In the genomic region with DNA sequence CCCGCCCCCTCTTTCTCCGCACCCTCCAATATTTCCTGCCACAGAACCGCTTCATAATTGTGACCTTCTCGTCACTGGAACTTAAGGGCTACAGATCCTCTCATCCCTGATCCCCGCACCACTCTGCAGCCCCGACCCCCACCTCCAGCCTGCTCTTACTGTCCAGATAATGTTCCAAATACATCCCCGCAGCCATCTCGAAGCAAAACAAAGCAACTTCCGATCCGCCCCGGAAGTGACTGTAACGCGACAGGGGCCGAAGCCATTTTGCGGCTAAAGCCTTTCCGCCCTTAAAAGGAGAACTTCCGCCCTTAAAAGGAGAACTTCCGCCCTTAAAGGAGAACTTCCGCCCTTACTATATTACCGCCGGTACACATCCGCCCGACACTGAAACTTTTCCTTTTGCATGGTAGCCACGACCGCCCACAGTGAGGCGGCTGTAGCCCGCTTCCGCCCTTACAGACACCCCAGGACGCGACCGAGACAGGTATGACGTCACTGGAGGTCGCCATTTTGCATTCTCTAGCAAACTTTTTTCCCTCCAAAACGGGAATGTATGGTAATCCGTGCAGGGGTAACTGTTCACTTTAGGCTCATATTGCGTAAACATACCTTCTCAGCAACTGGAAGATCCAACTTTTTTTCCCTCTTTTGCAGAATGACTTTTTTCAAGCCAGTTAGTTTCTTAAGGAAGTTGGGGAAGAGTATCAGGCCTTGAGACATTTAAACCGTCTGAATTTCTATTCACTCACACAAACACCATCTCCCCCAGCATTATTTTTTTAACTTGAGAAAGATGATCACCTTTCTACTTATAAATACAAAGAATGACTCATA, we compare ENCODE assay signal across 8 cellular contexts. TPM values are rescaled to one million over a fixed set of nuclear protein-coding genes. Genes with fewer than 3 reads are reported as not detected.
DNase-seq lines count a peak whose midpoint lies in the region; ATAC-seq and TF ChIP-seq lines count a peak whose summit lies in the region.

Gene ING4, minus strand, starts transcription at position 214 of the 837 bp plus-strand sequence. Its CDS starts 18 bp downstream, at position 196.

- TF ChIP-seq POLR2A in GM18951 (IDR thresholded peaks at IDR 0.05; ENCODE audit: extremely low read depth, insufficient read depth, insufficient read length), result peak; percentile 56

- H3K27ac Mint-ChIP-seq in activated B cell treated with CpG ODN at 0.5 μM for 24 hours, result peak within 1 kb of the TSS; percentile 95
- peak within 1 kb of the TSS; percentile 91 to 100 (median 96) for H3K27ac Mint-ChIP-seq in immature natural killer cell

- H3K4me3 Mint-ChIP-seq in activated B cell treated with CpG ODN at 0.5 μM for 24 hours, result peak within 1 kb of the TSS; percentile 97
- H3K4me3 Mint-ChIP-seq in immature natural killer cell, result peak within 1 kb of the TSS; percentile 93 to 100 (median 94)

- CTCF ChIA-PET in activated B cell treated with CpG ODN at 0.5 μM for 24 hours (lab: Charles Lee), result interaction anchor here (1.0 to 1.4 kb wide), 5 partner anchors 10 to 50 kb away, joined by 3 to 4 read pairs (median 3); partner anchors contain the start of gene ZNF384

- no peak for TF ChIP-seq CTCF in activated B cell treated with CpG ODN at 0.5 μM for 24 hours (IDR thresholded peaks at IDR 0.05)

- ATAC-seq in HG03196 (IDR thresholded peaks at IDR 0.05; ENCODE audit: unreplicated experiment) (peak; percentile 96), activated B cell treated with CpG ODN at 0.5 μM for 24 hours (ENCODE audit: low read depth) (peak; percentile 97)

- DNase-seq in AG08395 (ENCODE audit: low spot score) (peak; percentile 99), NCI-H345 (lab: John Stamatoyannopoulos, UW) (peak; percentile 99), activated B cell treated with CpG ODN at 0.5 μM for 24 hours (peak; percentile 80), caudate nucleus (lab: John Stamatoyannopoulos, UW) (peak; percentile 80 to 100 (median 97)), immature natural killer cell (peak; percentile 97 to 99 (median 98)), smooth muscle cell of the brain vasculature (ENCODE audit: low read depth, low spot score) (peak; percentile 98)

- H3K36me3 Mint-ChIP-seq in activated B cell treated with CpG ODN at 0.5 μM for 24 hours (ENCODE audit: low read depth), result peaks cover 35% of the 10 kb centered on the region
- peaks cover 6 to 15% (median 12%) of the 10 kb centered on the region in 3 donors for H3K36me3 Mint-ChIP-seq in immature natural killer cell

- intact Hi-C loops in activated B cell treated with CpG ODN at 0.5 μM for 24 hours (cut with micrococcal nuclease), result loop anchor here (1.0 to 2.0 kb wide), 13 partner anchors 18 to 307 kb away; partner anchors contain the start of genes CHD4, COPS7A, EMG1 and IFFO1

- H3K27me3 Mint-ChIP-seq in activated B cell treated with CpG ODN at 0.5 μM for 24 hours (no peaks in the 10 kb centered on the region), immature natural killer cell (ENCODE audit: low read depth in 3 of 3) (peaks cover 3 to 10% (median 5%) of the 10 kb centered on the region in 3 donors)

- H3K4me1 Mint-ChIP-seq in activated B cell treated with CpG ODN at 0.5 μM for 24 hours (peaks cover 27% of the 10 kb centered on the region), immature natural killer cell (peaks cover 25 to 50% of the 10 kb centered on the region in 2 donors)

- H3K9me3 Mint-ChIP-seq in activated B cell treated with CpG ODN at 0.5 μM for 24 hours (no peaks in the 10 kb centered on the region), immature natural killer cell (no peaks in the 10 kb centered on the region)

- peak within 1 kb of the TSS; percentile 88 for H3K27ac ChIP-seq in caudate nucleus (ENCODE audit: low read depth, low read length)

- in situ Hi-C loops in GM18951 (cut with MboI; ENCODE audit: low sequenced_read_pairs, unreplicated experiment), result no loop called here

- POLR2A ChIA-PET in activated B cell treated with CpG ODN at 0.5 μM for 24 hours (lab: Charles Lee), result interaction anchor here (0.6 to 4.0 kb wide), 18 partner anchors 11 to 281 kb away, joined by 3 to 36 read pairs (median 4); partner anchors contain the start of genes C12orf57, COPS7A, LPAR5 and MLF2

RNA-seq across cellular contexts. Expression of gene ING4, which starts in this region (rescaled TPM):
- 31.6 and 39.2 TPM in 2 replicates for total RNA-seq in activated B cell treated with CpG ODN at 0.5 μM for 24 hours
- polyA plus RNA-seq in immature natural killer cell, result 100 to 1,000 TPM in 1 of 3 donors, 10 to 100 TPM in 2; 60.7 to 156 (median 93.9) TPM

Comparison
In these comparisons a context has a peak if more than half of its experiments do, and no peak if none do; other contexts are left out.
1. Peak in every context shown above with its lines: DNase-seq, ATAC-seq and H3K27ac ChIP-seq.